ENCODE assay signal across 9 cellular contexts in genomic region chr1:22132517-22133235, GRCh38. TPM values are rescaled to one million over a fixed set of nuclear protein-coding genes. Genes with fewer than 3 reads are reported as not detected.
A peak's percentile ranks its signal among the peaks of the same experiment; 100 is the strongest.
DNase-seq lines count a peak whose midpoint lies in the region; ATAC-seq lines count a peak whose summit lies in the region.
"Had no signal": no experiment of that assay in that cellular context is flagged by ENCODE, and none has a peak within 500 bp of the region (broad histone marks: within the 10 kb centered on the region; RNA-seq: fewer than 3 reads in every experiment).

No MANE protein-coding gene starts in this region.

- H3K36me3 Mint-ChIP-seq in activated naive CD4-positive, alpha-beta T cell treated with anti-CD3 and anti-CD28 coated beads, Interleukin-2, amount 50 U/mL, for 72 hours = no peaks in the 10 kb centered on the region

- ATAC-seq in HG02759 (IDR thresholded peaks at IDR 0.05; ENCODE audit: unreplicated experiment) (no peak), GM19395 (IDR thresholded peaks at IDR 0.05; ENCODE audit: unreplicated experiment) (no peak), HG03039 (IDR thresholded peaks at IDR 0.05; ENCODE audit: unreplicated experiment) (no peak)
- no peak for ATAC-seq in activated naive CD4-positive, alpha-beta T cell treated with anti-CD3 and anti-CD28 coated beads, Interleukin-2, amount 50 U/mL, for 72 hours

- H3K27ac Mint-ChIP-seq in activated naive CD4-positive, alpha-beta T cell treated with anti-CD3 and anti-CD28 coated beads, Interleukin-2, amount 50 U/mL, for 72 hours = no peak overlapping the region

- DNase-seq in ACHN (peak; percentile 68), HK-2 (ENCODE audit: unreplicated experiment) (peak; percentile 72), amniotic epithelial cell (ENCODE audit: low read depth) (peak; percentile 47), hepatic stellate cell (ENCODE audit: low spot score) (peak; percentile 88)
- no peak for DNase-seq in activated naive CD4-positive, alpha-beta T cell treated with anti-CD3 and anti-CD28 coated beads, Interleukin-2, amount 50 U/mL, for 72 hours (ENCODE audit: low spot score in 2 of 2)
- DNase-seq: NCI-H2029 treated with DMSO at 0.1 percent for 48 hours had no signal

- H3K9me3 Mint-ChIP-seq in activated naive CD4-positive, alpha-beta T cell treated with anti-CD3 and anti-CD28 coated beads, Interleukin-2, amount 50 U/mL, for 72 hours = no peaks in the 10 kb centered on the region

- in situ Hi-C loops in ACHN (cut with HindIII; ENCODE audit: low pct_ligation_motif_present, low pct_unique_long_range_greater_than_20kb, low sequenced_read_pairs) = no loop called here

RNA-seq across cellular contexts. Expression of gene WNT4, which starts 10.2 kb away (rescaled TPM):
- not detected for total RNA-seq in activated naive CD4-positive, alpha-beta T cell treated with anti-CD3 and anti-CD28 coated beads, Interleukin-2, amount 50 U/mL, for 72 hours

Comparison
In these comparisons a context has a peak if more than half of its experiments do, and no peak if none do; other contexts are left out.
1. DNase-seq: peak in ACHN (single experiment), HK-2 (single experiment), amniotic epithelial cell (single experiment) and hepatic stellate cell (single experiment); none in activated naive CD4-positive, alpha-beta T cell treated with anti-CD3 and anti-CD28 coated beads, Interleukin-2, amount 50 U/mL, for 72 hours (0 of 2).